In genomic region chr16:73051216-73051615, GRCh38 we compare ENCODE assay signal across 13 cellular contexts. TPM values are rescaled to one million over a fixed set of nuclear protein-coding genes. Genes with fewer than 3 reads are reported as not detected.
DNase-seq lines count a peak whose midpoint lies in the region; ATAC-seq and TF ChIP-seq lines count a peak whose summit lies in the region.
"Had no signal": no experiment of that assay in that cellular context is flagged by ENCODE, and none has a peak within 500 bp of the region (broad histone marks: within the 10 kb centered on the region; RNA-seq: fewer than 3 reads in every experiment).

No MANE protein-coding gene starts in this region.

- peaks cover 74% of the 10 kb centered on the region for H3K4me1 ChIP-seq in RWPE2 (ENCODE audit: insufficient read depth, poor library complexity, severe bottlenecking)
- H3K4me1 ChIP-seq in muscle layer of duodenum (ENCODE audit: control insufficient read depth in 1 of 2, insufficient read depth in 2 of 2, low read length in 2 of 2): peaks cover under 1 to 43% of the 10 kb centered on the region in 2 donors
- H3K4me1 ChIP-seq in tibial nerve: peaks cover 0 to 87% (median 46%) of the 10 kb centered on the region in 4 donors
- peaks cover 52% of the 10 kb centered on the region for H3K4me1 ChIP-seq in BE2C

- H3K27ac ChIP-seq in RWPE2 (ENCODE audit: poor library complexity, severe bottlenecking): peak overlapping the region; percentile 93
- peak overlapping the region; percentile 98 to 99 for H3K27ac ChIP-seq in coronary artery
- H3K27ac ChIP-seq in muscle layer of duodenum (ENCODE audit: low read length): peak overlapping the region; percentile 5
- peak overlapping the region in 3 of 4 donors; percentile 40 to 99 (median 97) for H3K27ac ChIP-seq in tibial nerve

- WGBS in tibial nerve, 2 donors: 57% methylated on average over 5 of the region's 5 CpGs

- TF ChIP-seq CTCF in RWPE2 (IDR thresholded peaks at IDR 0.05; ENCODE audit: poor library complexity, severe bottlenecking): no peak
- no peak for TF ChIP-seq CTCF in coronary artery (IDR thresholded peaks at IDR 0.05)
- no peak for TF ChIP-seq CTCF in tibial nerve (IDR thresholded peaks at IDR 0.05)
- no peak for TF ChIP-seq CTCF in BE2C (IDR thresholded peaks at IDR 0.05; ENCODE audit: low read depth, low read length)

- TF ChIP-seq EP300 in tibial nerve (IDR thresholded peaks at IDR 0.05): peak in 1 of 2 donors; percentile 7

- DNase-seq in RWPE2 (ENCODE audit: low spot score) (no peak), coronary artery (ENCODE audit: low spot score) (no peak), tibial nerve (ENCODE audit: low spot score in 2 of 2) (no peak), BE2C (no peak)
- no peak for DNase-seq in activated naive CD4-positive, alpha-beta T cell (lab: John Stamatoyannopoulos, UW)
- DNase-seq: activated CD8-positive, alpha-beta memory T cell treated with anti-CD3 and anti-CD28 coated beads, Interleukin-2, amount 50 U/mL, for 4 hours; CD8-positive, alpha-beta T cell; NCI-H1694 treated with DMSO at 0.1 percent for 48 hours; stimulated activated naive CD8-positive, alpha-beta T cell treated with anti-CD3 and anti-CD28 coated beads, Interleukin-15, Interleukin-2, amounts not matched to agents 100 U/mL and 50 U/mL, for 24 hours; T-helper 2 cell had no signal

- no peak for TF ChIP-seq POLR2A in tibial nerve (IDR thresholded peaks at IDR 0.05)

- no peak overlapping the region for H3K4me3 ChIP-seq in RWPE2 (ENCODE audit: severe bottlenecking)
- H3K4me3 ChIP-seq in coronary artery: peak overlapping the region; percentile 14
- no peak overlapping the region for H3K4me3 ChIP-seq in muscle layer of duodenum (ENCODE audit: low read depth in 1 of 2, low read length in 2 of 2)
- H3K4me3 ChIP-seq in tibial nerve: no peak overlapping the region
- no peak overlapping the region for H3K4me3 ChIP-seq in BE2C (ENCODE audit: low read depth, low read length)
- H3K4me3 ChIP-seq: skin epidermis had no signal

- H3K36me3 ChIP-seq in RWPE2 (ENCODE audit: low read depth) (no peaks in the 10 kb centered on the region), muscle layer of duodenum (ENCODE audit: control insufficient read depth in 1 of 2, insufficient read depth in 2 of 2, low read length in 2 of 2) (peaks cover 0 to 9% of the 10 kb centered on the region in 2 donors), tibial nerve (no peaks in the 10 kb centered on the region), BE2C (no peaks in the 10 kb centered on the region)

- ATAC-seq in RWPE2 (ENCODE audit: low read depth) (no peak), HG02759 (IDR thresholded peaks at IDR 0.05; ENCODE audit: unreplicated experiment) (no peak)
- ATAC-seq: CD8-positive, alpha-beta T cell; stimulated activated naive CD8-positive, alpha-beta T cell treated with anti-CD3 and anti-CD28 coated beads, Interleukin-15, Interleukin-2, amounts not matched to agents 100 U/mL and 50 U/mL, for 24 hours had no signal

- H3K27me3 ChIP-seq in RWPE2 (ENCODE audit: insufficient read depth, poor library complexity, severe bottlenecking) (no peaks in the 10 kb centered on the region), muscle layer of duodenum (ENCODE audit: low read depth, low read length) (no peaks in the 10 kb centered on the region), tibial nerve (no peaks in the 10 kb centered on the region), BE2C (no peaks in the 10 kb centered on the region)

- no peaks in the 10 kb centered on the region for H3K9me3 ChIP-seq in RWPE2 (ENCODE audit: severe bottlenecking)
- no peaks in the 10 kb centered on the region for H3K9me3 ChIP-seq in muscle layer of duodenum (ENCODE audit: control insufficient read depth in 1 of 2, low read length in 2 of 2)
- no peaks in the 10 kb centered on the region for H3K9me3 ChIP-seq in tibial nerve
- H3K9me3 ChIP-seq in BE2C: no peaks in the 10 kb centered on the region

RNA-seq across cellular contexts. Expression of gene ZFHX3, which starts 3.3 kb away (rescaled TPM):
- total RNA-seq in tibial nerve: 10 to 100 TPM; 36.3 to 44.0 (median 38.1) TPM
- 14.5 TPM for polyA plus RNA-seq in BE2C (2012; ENCODE audit: insufficient read depth, insufficient read length, low read depth)

Comparison
In these comparisons a context has a peak if more than half of its experiments do, and no peak if none do; other contexts are left out.
1. H3K27ac ChIP-seq: peak in every context shown above with its lines; median percentile 98 in coronary artery; 97 in tibial nerve; 93 in RWPE2; 5 in muscle layer of duodenum.